In genomic region chr6:135158397-135158796, GRCh38 we compare ENCODE assay signal across 20 cellular contexts.
"Had no signal": no experiment of that assay in that cellular context is flagged by ENCODE, and none has a peak within 500 bp of the region (broad histone marks: within the 10 kb centered on the region; RNA-seq: fewer than 3 reads in every experiment).

No MANE protein-coding gene starts in this region.

- FAIRE-seq: islet of Langerhans, small intestine had no signal

- H3K36me3 Mint-ChIP-seq: naive thymus-derived CD8-positive, alpha-beta T cell; neural progenitor cell had no signal

- ATAC-seq: effector memory CD8-positive, alpha-beta T cell; gastrocnemius medialis; heart right ventricle; left lobe of liver; mucosa of descending colon; naive thymus-derived CD8-positive, alpha-beta T cell; right cardiac atrium; upper lobe of right lung had no signal

- DNase-seq: effector memory CD8-positive, alpha-beta T cell; gastrocnemius medialis; heart right ventricle; hypothalamus; kidney glomerular epithelial cell; mammary epithelial cell; mucosa of descending colon; naive thymus-derived CD8-positive, alpha-beta T cell; nucleus accumbens; ovary; right cardiac atrium; small intestine; stimulated activated CD4-positive, alpha-beta T cell treated with anti-CD3 and anti-CD28 coated beads, Interleukin-12 subunit alpha, Interleukin-12 subunit beta, amount 100 ng/mL, for 4 hours; stimulated activated naive CD4-positive, alpha-beta T cell treated with Interleukin-2 at 50 U/mL for 16 hours; tibial artery; upper lobe of right lung had no signal

- H3K4me3 Mint-ChIP-seq: dendritic cell treated with granulocyte-macrophage colony-stimulating factor and Interleukin-4, amounts not matched to agents 40 ng/mL and 50 ng/mL, for 4 days; effector memory CD8-positive, alpha-beta T cell; naive thymus-derived CD8-positive, alpha-beta T cell; neural progenitor cell had no signal

- H3K9me3 Mint-ChIP-seq: dendritic cell treated with granulocyte-macrophage colony-stimulating factor and Interleukin-4, amounts not matched to agents 40 ng/mL and 50 ng/mL, for 4 days; effector memory CD8-positive, alpha-beta T cell; neural progenitor cell had no signal

- H3K27ac Mint-ChIP-seq: dendritic cell treated with granulocyte-macrophage colony-stimulating factor and Interleukin-4, amounts not matched to agents 40 ng/mL and 50 ng/mL, for 4 days; naive thymus-derived CD8-positive, alpha-beta T cell; neural progenitor cell had no signal

- H3K4me1 Mint-ChIP-seq: neural progenitor cell had no signal
